Comparison of ENCODE assay signal across 16 cellular contexts in the genomic region with DNA sequence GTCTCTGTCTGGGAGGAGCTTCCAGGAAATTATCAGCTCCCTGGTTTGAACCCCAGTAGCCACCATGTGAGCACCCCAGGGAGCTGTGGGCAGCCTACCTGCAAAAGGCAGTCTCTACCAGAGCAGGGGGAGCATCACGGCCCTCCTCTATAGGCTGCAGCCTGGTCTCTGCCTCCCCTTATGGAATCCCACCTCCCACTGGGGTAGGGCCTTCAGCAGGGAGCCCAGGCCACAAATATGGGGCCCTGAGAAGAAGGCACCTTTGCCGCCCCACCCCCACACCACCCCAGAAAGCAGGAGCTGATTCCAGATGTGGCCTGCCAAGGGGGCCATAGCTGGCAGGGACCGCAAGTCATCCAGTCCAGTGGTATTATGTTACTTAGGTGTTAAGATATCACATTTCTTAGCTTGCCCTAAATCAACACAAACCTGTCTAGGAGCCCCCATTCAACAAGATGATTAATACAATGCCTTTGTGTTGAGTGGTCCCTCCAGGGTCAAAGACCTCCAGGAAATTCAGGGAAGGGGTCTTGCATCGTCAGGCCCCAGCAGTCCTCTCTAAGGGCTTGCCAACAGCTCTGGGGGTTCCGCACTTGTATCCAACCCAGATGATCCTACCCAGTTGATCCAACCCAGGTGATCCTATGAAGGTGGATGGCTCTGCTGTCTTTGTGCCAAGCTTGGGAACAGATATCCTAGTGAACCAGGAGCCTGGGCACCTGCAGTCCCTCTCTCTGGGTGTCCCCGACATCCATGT.
A peak's percentile ranks its signal among the peaks of the same experiment; 100 is the strongest.
DNase-seq lines count a peak whose midpoint lies in the region; ATAC-seq and TF ChIP-seq lines count a peak whose summit lies in the region.
"Had no signal": no experiment of that assay in that cellular context is flagged by ENCODE, and none has a peak within 500 bp of the region (broad histone marks: within the 10 kb centered on the region; RNA-seq: fewer than 3 reads in every experiment).

No MANE protein-coding gene starts in this region.

- H3F3A ChIP-seq in GM23248 (ENCODE audit: insufficient read depth) = no peaks in the 10 kb centered on the region

- no peaks in the 10 kb centered on the region for H3K4me1 Mint-ChIP-seq in natural killer cell treated with Interleukin-12 subunit alpha and Interleukin-12 subunit beta and Interleukin-15 and Interleukin-18, amount 100 ng/mL, for 72 hours (ENCODE audit: low read depth in 2 of 2)
- no peaks in the 10 kb centered on the region for H3K4me1 Mint-ChIP-seq in natural killer cell
- H3K4me1 Mint-ChIP-seq: CD4-positive, alpha-beta memory T cell; IgD-negative memory B cell had no signal

- no peak overlapping the region for H3K4me3 Mint-ChIP-seq in natural killer cell treated with Interleukin-12 subunit alpha and Interleukin-12 subunit beta and Interleukin-15 and Interleukin-18, amount 100 ng/mL, for 72 hours
- H3K4me3 Mint-ChIP-seq in natural killer cell = no peak overlapping the region
- H3K4me3 Mint-ChIP-seq: CD4-positive, alpha-beta memory T cell; IgD-negative memory B cell had no signal

- no peaks in the 10 kb centered on the region for H3K4me1 ChIP-seq in GM23248 (ENCODE audit: insufficient read depth)
- no peaks in the 10 kb centered on the region for H3K4me1 ChIP-seq in testis
- H3K4me1 ChIP-seq: BE2C, HAP-1 had no signal

- no peak for ATAC-seq in natural killer cell treated with Interleukin-12 subunit alpha and Interleukin-12 subunit beta and Interleukin-15 and Interleukin-18, amount 100 ng/mL, for 72 hours
- no peak for ATAC-seq in natural killer cell
- ATAC-seq: HepG2 had no signal

- H3K27ac ChIP-seq in GM23248 (no peak overlapping the region), testis (no peak overlapping the region)

- H3K9me2 ChIP-seq in GM23248 (ENCODE audit: insufficient read depth) = no peaks in the 10 kb centered on the region

- in situ Hi-C loops in GM23248 (cut with MboI) = no loop called here

- intact Hi-C loops in natural killer cell (cut with micrococcal nuclease) (no loop called here), posterior vena cava (cut with DNase I) (no loop called here), testis (cut with DNase I; ENCODE audit: low total_unique reads) (no loop called here)

- H3K27me3 ChIP-seq in GM23248 (replicated peaks; ENCODE audit: insufficient read depth) (no peaks in the 10 kb centered on the region), testis (no peaks in the 10 kb centered on the region)
- H3K27me3 ChIP-seq: BE2C had no signal

- peak; percentile 34 for DNase-seq in natural killer cell treated with Interleukin-12 subunit alpha and Interleukin-12 subunit beta and Interleukin-15 and Interleukin-18, amount 100 ng/mL, for 72 hours (ENCODE audit: low spot score)
- DNase-seq in natural killer cell = no peak
- peak; percentile 35 for DNase-seq in mesenteric fat pad (ENCODE audit: low spot score)
- peak; percentile 58 for DNase-seq in posterior vena cava (ENCODE audit: low spot score)
- no peak for DNase-seq in GM23248
- no peak for DNase-seq in iPS-NIHi7 (ENCODE audit: extremely low spot score)
- DNase-seq in testis = no peak
- DNase-seq: BE2C, C1 segment of cervical spinal cord, DMS153, DMS79 treated with DMSO at 0.1 percent for 48 hours, GF-D8 had no signal

- H3K79me2 ChIP-seq in GM23248 (ENCODE audit: insufficient read depth) = no peaks in the 10 kb centered on the region

- H3K4me2 ChIP-seq in GM23248 (ENCODE audit: unreplicated experiment) = no peak overlapping the region

- no peaks in the 10 kb centered on the region for H3K36me3 Mint-ChIP-seq in natural killer cell treated with Interleukin-12 subunit alpha and Interleukin-12 subunit beta and Interleukin-15 and Interleukin-18, amount 100 ng/mL, for 72 hours
- no peaks in the 10 kb centered on the region for H3K36me3 Mint-ChIP-seq in natural killer cell
- H3K36me3 Mint-ChIP-seq: CD4-positive, alpha-beta memory T cell; IgD-negative memory B cell had no signal

- H2AFZ ChIP-seq in GM23248 = no peak overlapping the region

- H3K36me3 ChIP-seq in GM23248 (ENCODE audit: low read depth) = no peaks in the 10 kb centered on the region
- no peaks in the 10 kb centered on the region for H3K36me3 ChIP-seq in testis (ENCODE audit: low read depth, missing control alignments)
- H3K36me3 ChIP-seq: BE2C, HAP-1 had no signal

- H3K27ac Mint-ChIP-seq in natural killer cell treated with Interleukin-12 subunit alpha and Interleukin-12 subunit beta and Interleukin-15 and Interleukin-18, amount 100 ng/mL, for 72 hours = no peak overlapping the region
- H3K27ac Mint-ChIP-seq in natural killer cell = no peak overlapping the region
- H3K27ac Mint-ChIP-seq: CD4-positive, alpha-beta memory T cell; IgD-negative memory B cell had no signal

- no peaks in the 10 kb centered on the region for H4K20me1 ChIP-seq in GM23248 (ENCODE audit: insufficient read depth)

- no peak overlapping the region for H3K4me3 ChIP-seq in GM23248
- no peak overlapping the region for H3K4me3 ChIP-seq in testis
- H3K4me3 ChIP-seq: HAP-1 had no signal

- TF ChIP-seq CTCF in natural killer cell (IDR thresholded peaks at IDR 0.05) (no peak), testis (IDR thresholded peaks at IDR 0.05) (no peak)

- TF ChIP-seq POLR2A in testis (IDR thresholded peaks at IDR 0.05) = no peak

- peaks cover 2 to 8% of the 10 kb centered on the region in 2 donors for H3K27me3 Mint-ChIP-seq in natural killer cell treated with Interleukin-12 subunit alpha and Interleukin-12 subunit beta and Interleukin-15 and Interleukin-18, amount 100 ng/mL, for 72 hours
- H3K27me3 Mint-ChIP-seq in natural killer cell (ENCODE audit: low read depth in 2 of 2) = peaks cover 2 to 12% of the 10 kb centered on the region in 2 donors
- H3K27me3 Mint-ChIP-seq: CD4-positive, alpha-beta memory T cell; IgD-negative memory B cell had no signal

- WGBS in GM23248 (ENCODE audit: low coverage in 1 of 2, low lambda C conversion rate in 2 of 2, missing lambda C conversion rate in 2 of 2), 2 experiments = 30 to 48% methylated on average over 6 of the region's 6 CpGs
- WGBS in testis, 2 donors = 90 to 100% methylated on average over 2 to 6 of the region's 6 CpGs

- no peak overlapping the region for H3K9ac ChIP-seq in GM23248

- no peaks in the 10 kb centered on the region for H3K9me3 Mint-ChIP-seq in natural killer cell treated with Interleukin-12 subunit alpha and Interleukin-12 subunit beta and Interleukin-15 and Interleukin-18, amount 100 ng/mL, for 72 hours
- no peaks in the 10 kb centered on the region for H3K9me3 Mint-ChIP-seq in natural killer cell

- no peaks in the 10 kb centered on the region for H3K9me3 ChIP-seq in GM23248 (ENCODE audit: low read depth)
- H3K9me3 ChIP-seq in testis = no peaks in the 10 kb centered on the region
- H3K9me3 ChIP-seq: BE2C, HAP-1 had no signal

Comparison
In these comparisons a context has a peak if more than half of its experiments do, and no peak if none do; other contexts are left out.
1. DNase-seq: peak in natural killer cell treated with Interleukin-12 subunit alpha and Interleukin-12 subunit beta and Interleukin-15 and Interleukin-18, amount 100 ng/mL, for 72 hours (single experiment), mesenteric fat pad (single experiment) and posterior vena cava (single experiment); none in natural killer cell (single experiment), GM23248 (single experiment), iPS-NIHi7 (single experiment) and testis (single experiment).